Comparison of ENCODE assay signal across 22 cellular contexts in the genomic region with DNA sequence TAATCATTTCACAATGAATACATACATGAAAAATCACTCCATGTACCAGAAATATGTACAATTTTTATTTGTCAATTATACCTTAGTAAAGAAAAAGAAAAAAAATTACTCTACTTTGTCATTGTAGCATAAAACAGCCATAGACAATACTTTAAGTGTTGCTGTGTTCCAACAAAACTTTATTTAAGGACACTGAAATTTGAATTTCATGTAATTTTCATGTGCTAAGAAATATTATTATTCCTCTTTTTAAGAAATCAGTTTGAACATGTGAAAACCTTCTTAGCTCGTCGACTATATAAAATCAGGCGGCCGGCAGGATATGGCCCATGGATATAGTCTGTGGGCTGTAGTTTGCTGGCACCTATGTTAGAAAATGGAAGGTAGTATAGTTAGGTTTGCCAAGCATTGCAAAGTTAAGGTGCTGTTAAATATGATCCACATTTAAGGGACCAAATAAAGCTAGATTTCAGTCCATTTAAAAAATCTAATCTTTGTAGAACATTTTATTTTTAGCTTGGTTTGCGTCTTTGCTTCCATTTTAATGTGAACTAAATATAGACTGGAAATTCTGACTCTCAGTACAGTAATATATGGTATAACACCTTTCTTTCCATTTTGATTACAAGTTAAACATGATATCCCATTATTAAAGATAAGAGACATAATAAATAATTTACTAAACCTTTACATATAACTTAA. TPM values are rescaled to one million over a fixed set of nuclear protein-coding genes. Genes with fewer than 3 reads are reported as not detected.
DNase-seq lines count a peak whose midpoint lies in the region; ATAC-seq, FAIRE-seq and TF ChIP-seq lines count a peak whose summit lies in the region.
"Had no signal": no experiment of that assay in that cellular context is flagged by ENCODE, and none has a peak within 500 bp of the region (broad histone marks: within the 10 kb centered on the region; RNA-seq: fewer than 3 reads in every experiment).

No MANE protein-coding gene starts in this region.

- no peak overlapping the region for H3K23ac ChIP-seq in H1 (ENCODE audit: insufficient read length)

- H4K8ac ChIP-seq in H1 (ENCODE audit: extremely low read depth, insufficient read depth, low read length), result no peak overlapping the region

- H3K79me1 ChIP-seq in H1 (ENCODE audit: low read depth, low read length), result no peaks in the 10 kb centered on the region

- peaks cover 51% of the 10 kb centered on the region for H3K4me1 Mint-ChIP-seq in activated CD8-positive, alpha-beta T cell treated with anti-CD3 and anti-CD28 coated beads for 36 hours (ENCODE audit: low read depth)
- peaks cover 33% of the 10 kb centered on the region for H3K4me1 Mint-ChIP-seq in activated CD8-positive, alpha-beta T cell treated with anti-CD3 and anti-CD28 coated beads, Interleukin-2, amount 10 ng/mL, durations not matched to agents 7 days and 5 days (ENCODE audit: low read depth)
- H3K4me1 Mint-ChIP-seq: B cell had no signal

- H3K9me3 Mint-ChIP-seq in activated CD8-positive, alpha-beta T cell treated with anti-CD3 and anti-CD28 coated beads for 36 hours, result peaks cover 5% of the 10 kb centered on the region
- H3K9me3 Mint-ChIP-seq in activated CD8-positive, alpha-beta T cell treated with anti-CD3 and anti-CD28 coated beads, Interleukin-2, amount 10 ng/mL, durations not matched to agents 7 days and 5 days (ENCODE audit: insufficient read depth), result peaks cover 4% of the 10 kb centered on the region
- H3K9me3 Mint-ChIP-seq: HFFc6 had no signal

- WGBS in H1 (ENCODE audit: extremely low coverage in 1 of 2, insufficient coverage in 1 of 2, insufficient read length in 1 of 2, insufficient replicate concordance in 2 of 2, low coverage in 1 of 2, low lambda C conversion rate in 2 of 2, missing lambda C conversion rate in 1 of 2), 2 experiments, result 95% methylated on average over 5 of the region's 5 CpGs; no CpG with 5 or more reads in 1 of the 2 experiments

- H4K20me1 ChIP-seq in H1 (replicated peaks in 1 of 2; ENCODE audit: control insufficient read depth in 1 of 2, insufficient read depth in 2 of 2, low read length in 2 of 2), result no peaks in the 10 kb centered on the region

- CTCF ChIA-PET in activated CD8-positive, alpha-beta T cell treated with anti-CD3 and anti-CD28 coated beads for 36 hours (lab: Charles Lee), result no interaction called here
- CTCF ChIA-PET in activated CD8-positive, alpha-beta T cell treated with anti-CD3 and anti-CD28 coated beads, Interleukin-2, amount 10 ng/mL, durations not matched to agents 7 days and 5 days (lab: Charles Lee), result interaction anchor here (0.8 kb wide), 1 partner anchor 14 kb away, joined by 3 read pairs; no protein-coding TSS in a partner anchor
- CTCF ChIA-PET in H1 (lab: Charles Lee; ENCODE audit: partially characterized antibody), result interaction anchor here (1.4 kb wide), 1 partner anchor 387 kb away, joined by 3 read pairs; no protein-coding TSS in a partner anchor

- intact Hi-C loops in activated CD8-positive, alpha-beta T cell treated with anti-CD3 and anti-CD28 coated beads for 36 hours (cut with micrococcal nuclease), result no loop called here

- H2BK20ac ChIP-seq in H1 (ENCODE audit: low read length), result no peak overlapping the region

- POLR2A ChIA-PET in activated CD8-positive, alpha-beta T cell treated with anti-CD3 and anti-CD28 coated beads for 36 hours (lab: Charles Lee), result interaction anchor here (1.2 kb wide), 1 partner anchor 9 kb away, joined by 4 read pairs; no protein-coding TSS in a partner anchor
- POLR2A ChIA-PET in activated CD8-positive, alpha-beta T cell treated with anti-CD3 and anti-CD28 coated beads, Interleukin-2, amount 10 ng/mL, durations not matched to agents 7 days and 5 days (lab: Charles Lee), result no interaction called here
- POLR2A ChIA-PET in H1 (lab: Charles Lee; ENCODE audit: partially characterized antibody), result interaction anchor here (0.6 kb wide), 1 partner anchor 214 kb away, joined by 5 read pairs; no protein-coding TSS in a partner anchor

- no peak overlapping the region for H3K4ac ChIP-seq in H1 (replicated peaks; ENCODE audit: insufficient read length, low read depth, low read length)

- no peak overlapping the region for H3K56ac ChIP-seq in H1 (replicated peaks; ENCODE audit: insufficient read length, low read depth, low read length)

- no peak overlapping the region for H3K9ac ChIP-seq in H1 (replicated peaks in 1 of 4; ENCODE audit: extremely low read depth in 1 of 4, low read depth in 3 of 4, low read length in 3 of 4)
- H3K9ac ChIP-seq: SK-N-SH had no signal

- TF ChIP-seq CTCF in activated CD8-positive, alpha-beta T cell treated with anti-CD3 and anti-CD28 coated beads for 36 hours (IDR thresholded peaks at IDR 0.05), result no peak
- TF ChIP-seq CTCF in H1 (IDR thresholded peaks at IDR 0.05; ENCODE audit: control extremely low read depth in 1 of 3, insufficient read depth in 1 of 3, low read depth in 1 of 3, low read length in 3 of 3), result no peak

- H2AK5ac ChIP-seq in H1 (ENCODE audit: low read depth, low read length), result no peak overlapping the region

- H4K91ac ChIP-seq in H1 (replicated peaks; ENCODE audit: insufficient read length, low read length), result no peak overlapping the region

- H3K27ac Mint-ChIP-seq in activated CD8-positive, alpha-beta T cell treated with anti-CD3 and anti-CD28 coated beads for 36 hours, result peak overlapping the region; percentile 42
- no peak overlapping the region for H3K27ac Mint-ChIP-seq in activated CD8-positive, alpha-beta T cell treated with anti-CD3 and anti-CD28 coated beads, Interleukin-2, amount 10 ng/mL, durations not matched to agents 7 days and 5 days
- H3K27ac Mint-ChIP-seq: B cell, HFFc6 had no signal

- H3K36me3 ChIP-seq in H1 (ENCODE audit: control insufficient read depth in 2 of 4, insufficient read depth in 4 of 4, low read length in 3 of 4), result peaks cover 0 to 2% (median 0%) of the 10 kb centered on the region in 4 experiments; a peak in 1 of 8 replicates

- FAIRE-seq in G401.6 (lab: Jason Lieb, UNC), result peak; percentile 59
- FAIRE-seq in H1 (lab: Jason Lieb, UNC), result peak; percentile 45
- FAIRE-seq: H54, RCC 7860 had no signal

- H2BK5ac ChIP-seq in H1 (ENCODE audit: low read depth, low read length), result no peak overlapping the region

- H3K9me3 ChIP-seq in H1 (ENCODE audit: insufficient read depth in 2 of 2, low read depth in 1 of 2, low read length in 1 of 2), result no peaks in the 10 kb centered on the region
- H3K9me3 ChIP-seq: SK-N-SH had no signal

- no peak overlapping the region for H3K4me2 ChIP-seq in H1 (ENCODE audit: insufficient read depth in 1 of 2, low read depth in 2 of 2, low read length in 2 of 2)
- H3K4me2 ChIP-seq: SK-N-SH had no signal

- H3K14ac ChIP-seq in H1 (ENCODE audit: insufficient read length), result no peak overlapping the region

- no peak overlapping the region for H2AFZ ChIP-seq in H1 (ENCODE audit: low read length)

- H3K27me3 ChIP-seq in H1 (replicated peaks in 1 of 4; ENCODE audit: control insufficient read depth in 3 of 4, extremely low read depth in 1 of 4, insufficient read depth in 3 of 4, low read length in 3 of 4), result no peaks in the 10 kb centered on the region; a peak in 1 of 7 replicates

- no peak overlapping the region for H4K5ac ChIP-seq in H1 (ENCODE audit: insufficient read length, low read depth, low read length)

- H3K36me3 Mint-ChIP-seq in activated CD8-positive, alpha-beta T cell treated with anti-CD3 and anti-CD28 coated beads for 36 hours (ENCODE audit: low read depth), result peaks cover 32% of the 10 kb centered on the region
- peaks cover 34% of the 10 kb centered on the region for H3K36me3 Mint-ChIP-seq in activated CD8-positive, alpha-beta T cell treated with anti-CD3 and anti-CD28 coated beads, Interleukin-2, amount 10 ng/mL, durations not matched to agents 7 days and 5 days (ENCODE audit: low read depth)

- H3K4me3 Mint-ChIP-seq in activated CD8-positive, alpha-beta T cell treated with anti-CD3 and anti-CD28 coated beads for 36 hours, result no peak overlapping the region
- H3K4me3 Mint-ChIP-seq in activated CD8-positive, alpha-beta T cell treated with anti-CD3 and anti-CD28 coated beads, Interleukin-2, amount 10 ng/mL, durations not matched to agents 7 days and 5 days, result no peak overlapping the region
- H3K4me3 Mint-ChIP-seq: B cell, HFFc6 had no signal

- H3K18ac ChIP-seq in H1 (ENCODE audit: extremely low read depth, low read length), result no peak overlapping the region

- no peak for TF ChIP-seq EP300 in H1 (IDR thresholded peaks at IDR 0.05; ENCODE audit: borderline replicate concordance in 1 of 2, low read depth in 2 of 2, low read length in 2 of 2)

- no peak overlapping the region for H2BK12ac ChIP-seq in H1 (ENCODE audit: low read depth, low read length)

- no peaks in the 10 kb centered on the region for H3K4me1 ChIP-seq in H1 (replicated peaks in 1 of 4; ENCODE audit: control insufficient read depth in 3 of 4, insufficient read depth in 4 of 4, low read length in 3 of 4)

- no peak overlapping the region for H3K4me3 ChIP-seq in H1 (ENCODE audit: extremely low read depth in 1 of 4, insufficient read depth in 2 of 4, low read depth in 3 of 4, low read length in 4 of 4)

- no peak for TF ChIP-seq POLR2A in H1 (IDR thresholded peaks at IDR 0.05; ENCODE audit: control extremely low read depth in 1 of 2, low read depth in 2 of 2, low read length in 2 of 2)

- H3K27ac ChIP-seq in H1 (ENCODE audit: low read depth, low read length), result no peak overlapping the region

- H3K23me2 ChIP-seq in H1 (ENCODE audit: low read depth, low read length), result no peaks in the 10 kb centered on the region

- H2BK120ac ChIP-seq in H1 (replicated peaks; ENCODE audit: low read depth, low read length), result no peak overlapping the region

- TF ChIP-seq RAD21 in H1 (IDR thresholded peaks at IDR 0.05 in 1 of 2, conservative IDR thresholded peaks at IDR 0.05 in 1 of 2; ENCODE audit: low read depth in 2 of 2, low read length in 2 of 2), result no peak

- H2BK15ac ChIP-seq in H1 (ENCODE audit: low read length), result no peak overlapping the region

- no peaks in the 10 kb centered on the region for H3K79me2 ChIP-seq in H1 (ENCODE audit: control insufficient read depth in 1 of 2, insufficient read depth in 2 of 2, low read length in 2 of 2)

- peak; percentile 35 for ATAC-seq in activated CD8-positive, alpha-beta T cell treated with anti-CD3 and anti-CD28 coated beads for 36 hours
- ATAC-seq in activated CD8-positive, alpha-beta T cell treated with anti-CD3 and anti-CD28 coated beads, Interleukin-2, amount 10 ng/mL, durations not matched to agents 7 days and 5 days, result no peak
- no peak for ATAC-seq in HG03354 (IDR thresholded peaks at IDR 0.05; ENCODE audit: poor library complexity, severe bottlenecking, unreplicated experiment)

- no peak for DNase-seq in activated CD8-positive, alpha-beta T cell treated with anti-CD3 and anti-CD28 coated beads for 36 hours
- no peak for DNase-seq in activated CD8-positive, alpha-beta T cell treated with anti-CD3 and anti-CD28 coated beads, Interleukin-2, amount 10 ng/mL, durations not matched to agents 7 days and 5 days
- DNase-seq in RPMI8226 (peak; percentile 30), H1 (ENCODE audit: low read depth in 1 of 2, low spot score in 2 of 2) (no peak), NCI-H2196 (lab: John Stamatoyannopoulos, UW; ENCODE audit: unreplicated experiment) (no peak), NCI-H128 (lab: John Stamatoyannopoulos, UW; ENCODE audit: unreplicated experiment) (no peak)
- DNase-seq: CD4-positive, alpha-beta memory T cell; HFFc6; KG1; NCI-H1048; NCI-H1436 treated with DMSO at 0.1 percent for 48 hours; NCI-H2029; NCI-H446 treated with DMSO at 0.1 percent for 48 hours; NCI-H69; NK-92 treated with Interleukin-12 subunit alpha and Interleukin-12 subunit beta, amount 100 ng/mL, for 24 hours; SHP77 treated with DMSO at 0.1 percent for 48 hours; SK-N-SH had no signal

- no peaks in the 10 kb centered on the region for H3K27me3 Mint-ChIP-seq in activated CD8-positive, alpha-beta T cell treated with anti-CD3 and anti-CD28 coated beads for 36 hours
- no peaks in the 10 kb centered on the region for H3K27me3 Mint-ChIP-seq in activated CD8-positive, alpha-beta T cell treated with anti-CD3 and anti-CD28 coated beads, Interleukin-2, amount 10 ng/mL, durations not matched to agents 7 days and 5 days (ENCODE audit: low read depth)
- H3K27me3 Mint-ChIP-seq: CD4-positive, alpha-beta memory T cell had no signal

RNA-seq across cellular contexts. Expression of a gene that starts 6.5 kb away (rescaled TPM):
- 10 to 100 TPM; 15.2 to 15.8 TPM for total RNA-seq in activated CD8-positive, alpha-beta T cell treated with anti-CD3 and anti-CD28 coated beads for 36 hours
- 10 to 100 TPM; 20.3 to 20.7 TPM for total RNA-seq in activated CD8-positive, alpha-beta T cell treated with anti-CD3 and anti-CD28 coated beads, Interleukin-2, amount 10 ng/mL, durations not matched to agents 7 days and 5 days
- total RNA-seq in H1 (2021; fragmentation: NEBNext Ultra II Directional; extraction: Animal tissue kit (Norgen Biotek cat#: 25700)), result 5.8 and 7.9 TPM in 2 replicates
- polyA plus RNA-seq in H1 (2011; rRNA removed), result 1.1 and 2.1 TPM in 2 replicates
- 2.4 TPM for polyA plus RNA-seq in H1 (2011; cell fraction: cytosol; rRNA removed)
- polyA plus RNA-seq in H1 (2011; cell fraction: nucleus; rRNA removed), result 3.7 TPM
- 1.7 to 3.3 TPM (median 2.3 TPM) in 4 replicates for polyA plus RNA-seq in H1 (2012, experiment 1 of 2)
- 0.26 TPM for polyA plus RNA-seq in H1 (2012, experiment 2 of 2)
- polyA plus RNA-seq in H1 (2013, experiment 1 of 2), result 2.7 TPM
- 2.4 TPM for polyA plus RNA-seq in H1 (2013, experiment 2 of 2)
- polyA minus RNA-seq in H1 (2011; rRNA and poly(A)+ RNA removed), result 17.0 and 21.3 TPM in 2 replicates
- 7.1 TPM for polyA minus RNA-seq in H1 (2011; cell fraction: cytosol; rRNA and poly(A)+ RNA removed)
- polyA minus RNA-seq in H1 (2011; cell fraction: nucleus; rRNA and poly(A)+ RNA removed), result 23.8 TPM
